ENCODE assay signal across 8 cellular contexts in the genomic region with DNA sequence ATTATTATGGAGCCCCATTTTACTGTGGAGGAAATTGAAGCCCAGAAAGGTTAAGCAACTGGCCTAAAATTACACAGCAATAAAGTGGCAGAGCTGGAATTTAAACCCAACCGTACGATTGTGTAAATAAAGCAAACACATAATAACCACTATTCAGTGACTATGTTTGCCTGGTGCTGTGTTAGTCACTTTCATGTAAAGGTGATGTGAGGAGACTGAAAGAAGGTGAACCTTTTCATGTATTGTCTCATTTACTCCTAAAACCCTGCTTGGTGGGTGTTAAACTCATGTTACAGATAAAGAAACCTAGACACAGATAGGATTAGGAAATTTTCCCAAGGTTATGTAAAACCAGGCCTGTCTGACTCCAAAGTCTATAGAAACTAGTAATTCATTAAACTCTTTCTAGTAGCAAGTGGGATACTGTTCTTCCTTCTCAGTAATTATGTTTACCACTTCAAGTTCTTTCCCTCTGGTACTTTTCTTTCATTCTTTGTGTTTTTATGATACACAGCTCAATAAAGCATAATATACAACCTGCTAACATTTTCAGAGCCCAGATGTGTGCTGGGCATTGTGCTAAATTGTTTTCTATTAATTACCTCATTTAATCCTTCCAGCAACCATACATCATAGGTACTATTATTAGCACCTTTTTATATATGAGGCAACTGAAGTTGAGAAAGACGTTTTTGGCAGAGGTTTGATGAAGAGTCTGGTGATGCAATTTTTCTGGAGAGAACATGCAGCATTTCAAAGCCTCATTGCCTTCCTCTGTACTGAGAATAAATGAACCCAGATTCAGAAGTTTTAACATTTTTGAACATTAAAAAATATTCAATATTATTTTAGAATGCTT.
DNase-seq lines count a peak whose midpoint lies in the region; ATAC-seq and TF ChIP-seq lines count a peak whose summit lies in the region.

No MANE protein-coding gene starts in this region.

- peaks cover 0 to 24% (median 10%) of the 10 kb centered on the region in 4 donors for H3K4me1 ChIP-seq in right lobe of liver

- H3K27me3 ChIP-seq in right lobe of liver, result no peaks in the 10 kb centered on the region

- no peak overlapping the region for H3K4me3 ChIP-seq in right lobe of liver

- no peak for TF ChIP-seq CTCF in right lobe of liver (IDR thresholded peaks at IDR 0.05)

- WGBS in right lobe of liver (ENCODE audit: insufficient coverage, low coverage, low lambda C conversion rate, missing lambda C conversion rate), result 29% methylated on average over 3 of the region's 3 CpGs

- peak; percentile 5 for ATAC-seq in GM18868 (IDR thresholded peaks at IDR 0.05; ENCODE audit: unreplicated experiment)
- ATAC-seq in HG02943 (IDR thresholded peaks at IDR 0.05; ENCODE audit: low read depth, unreplicated experiment), result peak; percentile 12
- ATAC-seq in activated T-helper 17 cell treated with anti-CD3 and anti-CD28 coated beads, Interleukin-2, amount 50 U/mL, for 72 hours (replicated peaks), result peak; percentile 49
- peak; percentile 77 to 84 (median 80) for ATAC-seq in right lobe of liver

- DNase-seq in right lobe of liver, result no peak
- no peak for DNase-seq in NCI-H1092 (lab: John Stamatoyannopoulos, UW)
- DNase-seq in NCI-H146 (lab: John Stamatoyannopoulos, UW), result no peak
- DNase-seq in NCI-H524 (lab: John Stamatoyannopoulos, UW), result no peak
- no peak for DNase-seq in ureter (ENCODE audit: low spot score)

- H3K36me3 Mint-ChIP-seq in activated T-helper 17 cell treated with anti-CD3 and anti-CD28 coated beads, Interleukin-2, amount 50 U/mL, for 72 hours (ENCODE audit: low read depth), result no peaks in the 10 kb centered on the region

- peaks cover 2% of the 10 kb centered on the region for H3K9me3 Mint-ChIP-seq in activated T-helper 17 cell treated with anti-CD3 and anti-CD28 coated beads, Interleukin-2, amount 50 U/mL, for 72 hours

- intact Hi-C loops in right lobe of liver (cut with DNase I), result no loop called here

- H3K9me3 ChIP-seq in right lobe of liver, result no peaks in the 10 kb centered on the region

- peak overlapping the region; percentile 10 for H3K4me3 Mint-ChIP-seq in activated T-helper 17 cell treated with anti-CD3 and anti-CD28 coated beads, Interleukin-2, amount 50 U/mL, for 72 hours

- H3K36me3 ChIP-seq in right lobe of liver, result no peaks in the 10 kb centered on the region

- no peaks in the 10 kb centered on the region for H3K27me3 Mint-ChIP-seq in activated T-helper 17 cell treated with anti-CD3 and anti-CD28 coated beads, Interleukin-2, amount 50 U/mL, for 72 hours

- H3K4me1 Mint-ChIP-seq in activated T-helper 17 cell treated with anti-CD3 and anti-CD28 coated beads, Interleukin-2, amount 50 U/mL, for 72 hours, result peaks cover 14% of the 10 kb centered on the region

- peak overlapping the region; percentile 12 to 60 (median 30) for H3K27ac ChIP-seq in right lobe of liver

- TF ChIP-seq POLR2A in right lobe of liver (IDR thresholded peaks at IDR 0.05), result no peak

- H3K27ac Mint-ChIP-seq in activated T-helper 17 cell treated with anti-CD3 and anti-CD28 coated beads, Interleukin-2, amount 50 U/mL, for 72 hours, result no peak overlapping the region

Comparison
In these comparisons a context has a peak if more than half of its experiments do, and no peak if none do; other contexts are left out.
1. ATAC-seq: peak in every context shown above with its lines; median percentile 80 in right lobe of liver; 49 in activated T-helper 17 cell treated with anti-CD3 and anti-CD28 coated beads, Interleukin-2, amount 50 U/mL, for 72 hours; 12 in HG02943; 5 in GM18868.